8 cellular contexts compared by ENCODE assay signal in the genomic region with DNA sequence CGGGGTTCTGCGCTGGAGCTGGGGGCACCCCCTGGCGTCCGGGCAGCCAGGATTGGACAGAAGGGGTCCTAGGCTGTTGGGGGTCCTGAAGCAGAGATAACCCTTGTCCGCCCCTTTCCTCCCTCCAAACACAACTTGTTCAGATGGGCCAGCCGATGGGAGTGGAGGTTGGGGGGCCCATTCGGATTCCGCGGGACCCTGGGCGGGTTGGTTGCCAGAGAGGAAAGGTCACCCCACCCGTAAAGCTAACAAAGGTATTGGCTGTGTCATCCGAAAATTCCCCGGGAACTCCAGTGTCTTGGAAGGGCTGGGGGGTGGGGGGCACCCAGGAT. TPM values are rescaled to one million over a fixed set of nuclear protein-coding genes. Genes with fewer than 3 reads are reported as not detected.
DNase-seq lines count a peak whose midpoint lies in the region; TF ChIP-seq lines count a peak whose summit lies in the region.

No MANE protein-coding gene starts in this region.

- no peak for TF ChIP-seq CTCF in glutamatergic neuron (IDR thresholded peaks at IDR 0.05; ENCODE audit: partially characterized antibody, unreplicated experiment)
- no peak for TF ChIP-seq CTCF in sigmoid colon (IDR thresholded peaks at IDR 0.05)
- TF ChIP-seq CTCF in thyroid gland (IDR thresholded peaks at IDR 0.05), result no peak

- H3K4me3 Mint-ChIP-seq in glutamatergic neuron (ENCODE audit: unreplicated experiment), result peak overlapping the region; percentile 81

- no peaks in the 10 kb centered on the region for H3K36me3 ChIP-seq in ES-I3 (ENCODE audit: insufficient read depth, low read length)
- H3K36me3 ChIP-seq in SK-N-MC (ENCODE audit: insufficient read depth, low read length), result no peaks in the 10 kb centered on the region
- H3K36me3 ChIP-seq in sigmoid colon, result no peaks in the 10 kb centered on the region
- H3K36me3 ChIP-seq in thyroid gland, result no peaks in the 10 kb centered on the region

- H3K27me3 Mint-ChIP-seq in glutamatergic neuron (ENCODE audit: unreplicated experiment), result peaks cover 9% of the 10 kb centered on the region

- H3K9ac ChIP-seq in ES-I3 (ENCODE audit: low read depth, low read length) (peak overlapping the region; percentile 52; the same call in 1 of the 2 replicates), SK-N-MC (ENCODE audit: insufficient read length) (no peak overlapping the region)

- peak overlapping the region; percentile 79; the same call in 1 of the 2 replicates for H3K4me3 ChIP-seq in SK-N-MC
- peak overlapping the region in 3 of 4 donors; percentile 57 to 60 (median 58) for H3K4me3 ChIP-seq in sigmoid colon
- peak overlapping the region in 1 of 3 donors; percentile 54 for H3K4me3 ChIP-seq in thyroid gland (replicated peaks in 1 of 3)

- 6 to 25% methylated on average over 13 of the region's 13 CpGs for WGBS in sigmoid colon, 2 donors
- 34 to 36% methylated on average over 9 of the region's 13 CpGs for WGBS in thyroid gland, 2 donors

- no peak for TF ChIP-seq EP300 in sigmoid colon (IDR thresholded peaks at IDR 0.05)

- H3K27ac Mint-ChIP-seq in glutamatergic neuron (ENCODE audit: unreplicated experiment), result no peak overlapping the region

- no peak for DNase-seq in SK-N-MC (ENCODE audit: low read depth, low spot score)
- DNase-seq in glutamatergic neuron, result no peak
- no peak for DNase-seq in sigmoid colon
- DNase-seq in ureter (ENCODE audit: low spot score), result no peak
- DNase-seq in thyroid gland, result no peak
- no peak for DNase-seq in pons (ENCODE audit: low spot score)
- DNase-seq in NCI-H748 (lab: John Stamatoyannopoulos, UW; ENCODE audit: unreplicated experiment), result no peak

- no peaks in the 10 kb centered on the region for H3K36me3 Mint-ChIP-seq in glutamatergic neuron (ENCODE audit: unreplicated experiment)

- peaks cover 0 to 38% (median 29%) of the 10 kb centered on the region in 3 donors for H3K27me3 ChIP-seq in sigmoid colon
- no peaks in the 10 kb centered on the region for H3K27me3 ChIP-seq in thyroid gland

- H3K9me3 Mint-ChIP-seq in glutamatergic neuron (ENCODE audit: unreplicated experiment), result peaks cover 2% of the 10 kb centered on the region

- intact Hi-C loops in sigmoid colon (cut with DNase I), result loop anchor here (5.0 to 10.0 kb wide), 2 partner anchors 57 to 280 kb away; partner anchors contain the start of genes ANKRD13A and GIT2
- intact Hi-C loops in thyroid gland (cut with DNase I), result loop anchor here (5.0 kb wide), 1 partner anchor 118 kb away; no protein-coding TSS in a partner anchor

- H3K4me1 Mint-ChIP-seq in glutamatergic neuron (ENCODE audit: low read depth, unreplicated experiment), result peaks cover 28% of the 10 kb centered on the region

- H3K4me1 ChIP-seq in ES-I3 (ENCODE audit: insufficient read depth, low read length) (peaks cover 23% of the 10 kb centered on the region; the same call in 1 of the 2 replicates), sigmoid colon (peaks cover 0 to 59% (median 49%) of the 10 kb centered on the region in 4 donors), thyroid gland (peaks cover 0 to 6% of the 10 kb centered on the region in 2 donors)

- H3K27ac ChIP-seq in SK-N-MC (no peak overlapping the region), sigmoid colon (peak overlapping the region in 3 of 4 donors; percentile 62 to 78 (median 76)), thyroid gland (no peak overlapping the region)

- TF ChIP-seq POLR2A in sigmoid colon (IDR thresholded peaks at IDR 0.05) (no peak), thyroid gland (IDR thresholded peaks at IDR 0.05) (no peak)

- H3K9me3 ChIP-seq in ES-I3 (ENCODE audit: control insufficient read depth, insufficient read depth, low read length), result no peaks in the 10 kb centered on the region
- no peaks in the 10 kb centered on the region for H3K9me3 ChIP-seq in SK-N-MC (ENCODE audit: low read depth, low read length)
- H3K9me3 ChIP-seq in sigmoid colon, result no peaks in the 10 kb centered on the region
- no peaks in the 10 kb centered on the region for H3K9me3 ChIP-seq in thyroid gland

RNA-seq across cellular contexts. Expression of gene FAM222A, which starts 1.3 kb away (rescaled TPM):
- total RNA-seq in glutamatergic neuron (ENCODE audit: unreplicated experiment), result 18.1 TPM
- 1 to 10 TPM; 1.1 to 3.3 (median 1.7) TPM for total RNA-seq in sigmoid colon
- polyA plus RNA-seq in sigmoid colon, result 1 to 10 TPM; 1.2 to 2.2 (median 2.1) TPM
- 0.73 TPM for total RNA-seq in ureter
- total RNA-seq in thyroid gland, result 1 to 10 TPM; 1.3 to 3.8 (median 1.9) TPM

Comparison
In these comparisons a context has a peak if more than half of its experiments do, and no peak if none do; other contexts are left out.
1. H3K27ac ChIP-seq: peak in sigmoid colon (3 of 4); none in SK-N-MC (single experiment) and thyroid gland (0 of 3).